In genomic region chr15:66644815-66645345, GRCh38 we compare ENCODE assay signal across 13 cellular contexts. TPM values are rescaled to one million over a fixed set of nuclear protein-coding genes. Genes with fewer than 3 reads are reported as not detected.
A peak's percentile ranks its signal among the peaks of the same experiment; 100 is the strongest.
DNase-seq lines count a peak whose midpoint lies in the region; ATAC-seq and TF ChIP-seq lines count a peak whose summit lies in the region.
"Had no signal": no experiment of that assay in that cellular context is flagged by ENCODE, and none has a peak within 500 bp of the region (broad histone marks: within the 10 kb centered on the region; RNA-seq: fewer than 3 reads in every experiment).

No MANE protein-coding gene starts in this region.

- H3K4me3 ChIP-seq in SJCRH30 (no peak overlapping the region), fibroblast of mammary gland (ENCODE audit: control insufficient read depth, low read depth, low read length) (no peak overlapping the region)

- no peaks in the 10 kb centered on the region for H3K36me3 Mint-ChIP-seq in neural crest cell (ENCODE audit: low read depth)

- peak; percentile 67 for DNase-seq in AG08396 (ENCODE audit: low spot score)
- no peak for DNase-seq in SJCRH30
- peak; percentile 22 for DNase-seq in fibroblast of mammary gland (ENCODE audit: low read depth)
- DNase-seq in neural crest cell (ENCODE audit: low read depth, low spot score), result no peak
- no peak for DNase-seq in NCI-H2029 (lab: John Stamatoyannopoulos, UW)
- DNase-seq in GM19240 (ENCODE audit: insufficient read length, low spot score), result no peak
- DNase-seq: activated CD8-positive, alpha-beta memory T cell treated with anti-CD3 and anti-CD28 coated beads, Interleukin-2, amount 50 U/mL, for 4 hours; H7; NCI-H1105 treated with DMSO at 0.1 percent for 48 hours; NCI-H526 treated with DMSO at 0.1 percent for 48 hours; WERI-Rb-1 had no signal

- H3K27me3 ChIP-seq in SJCRH30, result peaks cover 22% of the 10 kb centered on the region; the same call in 1 of the 2 replicates

- peak overlapping the region; percentile 40 for H3K27ac ChIP-seq in SJCRH30
- H3K27ac ChIP-seq: WERI-Rb-1 had no signal

- peaks cover 15% of the 10 kb centered on the region for H3K4me1 ChIP-seq in SJCRH30

- no peaks in the 10 kb centered on the region for H3K27me3 Mint-ChIP-seq in neural crest cell (ENCODE audit: low read depth)

- H3K27ac Mint-ChIP-seq in neural crest cell (ENCODE audit: unreplicated experiment), result peak overlapping the region; percentile 37

- H3K9me3 ChIP-seq in SJCRH30 (replicated peaks), result no peaks in the 10 kb centered on the region

- peaks cover 27% of the 10 kb centered on the region for H3K4me1 Mint-ChIP-seq in neural crest cell

- no peak overlapping the region for H3K4me3 Mint-ChIP-seq in neural crest cell

- TF ChIP-seq CTCF in fibroblast of mammary gland (conservative IDR thresholded peaks at IDR 0.05; ENCODE audit: control insufficient read depth, insufficient read depth, low read depth, low read length) (no peak), neural crest cell (conservative IDR thresholded peaks at IDR 0.05) (no peak)

- ATAC-seq in GM21529 (IDR thresholded peaks at IDR 0.05; ENCODE audit: unreplicated experiment), result no peak
- no peak for ATAC-seq in GM18502 (IDR thresholded peaks at IDR 0.05; ENCODE audit: poor library complexity, unreplicated experiment)

- H3K36me3 ChIP-seq in SJCRH30, result no peaks in the 10 kb centered on the region
- H3K36me3 ChIP-seq: WERI-Rb-1 had no signal

- no peaks in the 10 kb centered on the region for H3K9me3 Mint-ChIP-seq in neural crest cell

RNA-seq across cellular contexts. Expression of gene SMAD6, which starts 57.2 kb away (rescaled TPM):
- 6.7 and 7.6 TPM in 2 replicates for total RNA-seq in SJCRH30 (2014; rRNA removed; shearing (Covaris generic))
- total RNA-seq in neural crest cell, result 4.7 and 5.4 TPM in 2 replicates

Comparison
In these comparisons a context has a peak if more than half of its experiments do, and no peak if none do; other contexts are left out.
1. DNase-seq: peak in AG08396 (single experiment) and fibroblast of mammary gland (single experiment); none in SJCRH30 (0 of 2), neural crest cell (single experiment), NCI-H2029 (single experiment) and GM19240 (single experiment).